In the genomic region with DNA sequence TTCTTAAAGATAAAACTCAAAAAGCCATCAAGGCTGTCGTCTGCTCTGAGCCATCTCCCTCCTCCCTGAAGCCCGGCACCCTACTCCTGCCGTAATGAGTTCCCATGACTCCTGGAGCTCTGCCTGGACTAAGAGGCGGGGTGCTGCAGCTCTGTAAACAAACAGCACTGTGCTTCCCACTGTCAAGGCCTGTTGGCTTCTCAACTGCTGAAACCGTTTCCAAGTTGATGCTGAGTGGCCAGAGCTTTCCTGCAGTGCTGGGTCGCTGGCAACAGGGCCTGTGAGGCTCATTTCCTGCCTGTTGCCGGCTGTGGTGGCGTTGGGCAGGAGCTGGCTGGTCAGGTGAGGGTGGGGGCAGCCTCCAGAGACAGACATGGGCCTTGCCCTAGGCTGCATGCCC, we compare ENCODE assay signal across 8 cellular contexts. TPM values are rescaled to one million over a fixed set of nuclear protein-coding genes. Genes with fewer than 3 reads are reported as not detected.
A peak's percentile ranks its signal among the peaks of the same experiment; 100 is the strongest.
DNase-seq lines count a peak whose midpoint lies in the region; ATAC-seq, FAIRE-seq and TF ChIP-seq lines count a peak whose summit lies in the region.

No MANE protein-coding gene starts in this region.

- CTCF ChIA-PET in activated CD8-positive, alpha-beta memory T cell treated with anti-CD3 and anti-CD28 coated beads, Interleukin-2, amount 10 ng/mL, durations not matched to agents 7 days and 5 days (lab: Charles Lee): interaction anchor here (0.9 to 5.9 kb wide), 2 partner anchors 14 to 30 kb away, joined by 3 to 38 read pairs; no protein-coding TSS in a partner anchor

- no peak for ATAC-seq in activated CD8-positive, alpha-beta memory T cell treated with anti-CD3 and anti-CD28 coated beads, Interleukin-2, amount 10 ng/mL, durations not matched to agents 7 days and 5 days
- ATAC-seq in lower lobe of right lung: peak; percentile 71 to 74
- ATAC-seq in foreskin keratinocyte: no peak
- ATAC-seq in GM18498 (IDR thresholded peaks at IDR 0.05; ENCODE audit: unreplicated experiment): no peak
- ATAC-seq in GM21723 (IDR thresholded peaks at IDR 0.05; ENCODE audit: unreplicated experiment): no peak

- peak; percentile 92 for FAIRE-seq in bronchial epithelial cell (lab: Jason Lieb, UNC)

- no peaks in the 10 kb centered on the region for H3K27me3 Mint-ChIP-seq in activated CD8-positive, alpha-beta memory T cell treated with anti-CD3 and anti-CD28 coated beads, Interleukin-2, amount 10 ng/mL, durations not matched to agents 7 days and 5 days

- intact Hi-C loops in lower lobe of right lung (cut with DNase I): no loop called here

- peak overlapping the region; percentile 83 for H3K27ac ChIP-seq in lower lobe of right lung
- peak overlapping the region; percentile 54 for H3K27ac ChIP-seq in urinary bladder (ENCODE audit: low read depth)
- H3K27ac ChIP-seq in foreskin keratinocyte: no peak overlapping the region

- H3K9me3 Mint-ChIP-seq in activated CD8-positive, alpha-beta memory T cell treated with anti-CD3 and anti-CD28 coated beads, Interleukin-2, amount 10 ng/mL, durations not matched to agents 7 days and 5 days (ENCODE audit: low read depth): no peaks in the 10 kb centered on the region

- peak overlapping the region; percentile 56 for H3K27ac Mint-ChIP-seq in activated CD8-positive, alpha-beta memory T cell treated with anti-CD3 and anti-CD28 coated beads, Interleukin-2, amount 10 ng/mL, durations not matched to agents 7 days and 5 days

- no peak for DNase-seq in activated CD8-positive, alpha-beta memory T cell treated with anti-CD3 and anti-CD28 coated beads, Interleukin-2, amount 10 ng/mL, durations not matched to agents 7 days and 5 days
- no peak for DNase-seq in activated CD8-positive, alpha-beta memory T cell treated with anti-CD3 and anti-CD28 coated beads, Interleukin-2, amount 50 U/mL, for 48 hours
- DNase-seq in bronchial epithelial cell (ENCODE audit: low read depth) (no peak), lower lobe of right lung (peak; percentile 75), foreskin keratinocyte (no peak)

- no peaks in the 10 kb centered on the region for H3K9me3 ChIP-seq in lower lobe of right lung

- H3K36me3 Mint-ChIP-seq in activated CD8-positive, alpha-beta memory T cell treated with anti-CD3 and anti-CD28 coated beads, Interleukin-2, amount 10 ng/mL, durations not matched to agents 7 days and 5 days: peaks cover 8% of the 10 kb centered on the region

- H3K4me1 ChIP-seq in lower lobe of right lung: peaks cover 55% of the 10 kb centered on the region
- no peaks in the 10 kb centered on the region for H3K4me1 ChIP-seq in urinary bladder (ENCODE audit: insufficient read depth)
- peaks cover 14% of the 10 kb centered on the region for H3K4me1 ChIP-seq in foreskin keratinocyte

- 12% methylated on average over 8 of the region's 8 CpGs for WGBS in urinary bladder

- no peak overlapping the region for H3K4me3 Mint-ChIP-seq in activated CD8-positive, alpha-beta memory T cell treated with anti-CD3 and anti-CD28 coated beads, Interleukin-2, amount 10 ng/mL, durations not matched to agents 7 days and 5 days

- H3K36me3 ChIP-seq in bronchial epithelial cell (ENCODE audit: control insufficient read depth, insufficient read depth, low read length) (peaks cover 20% of the 10 kb centered on the region), lower lobe of right lung (peaks cover 35% of the 10 kb centered on the region), urinary bladder (ENCODE audit: insufficient read depth) (peaks cover 5% of the 10 kb centered on the region)

- TF ChIP-seq CTCF in bronchial epithelial cell (IDR thresholded peaks at IDR 0.05; ENCODE audit: insufficient read depth, low read length, severe bottlenecking): no peak
- TF ChIP-seq CTCF in lower lobe of right lung (IDR thresholded peaks at IDR 0.05): no peak
- TF ChIP-seq CTCF in foreskin keratinocyte (conservative IDR thresholded peaks at IDR 0.05): no peak

- H3K27me3 ChIP-seq in bronchial epithelial cell (ENCODE audit: control insufficient read depth, insufficient read depth, low read length): no peaks in the 10 kb centered on the region
- no peaks in the 10 kb centered on the region for H3K27me3 ChIP-seq in lower lobe of right lung (ENCODE audit: low read depth)
- H3K27me3 ChIP-seq in foreskin keratinocyte: no peaks in the 10 kb centered on the region

- H3K4me1 Mint-ChIP-seq in activated CD8-positive, alpha-beta memory T cell treated with anti-CD3 and anti-CD28 coated beads, Interleukin-2, amount 10 ng/mL, durations not matched to agents 7 days and 5 days: peaks cover 17% of the 10 kb centered on the region

- H3K4me3 ChIP-seq in bronchial epithelial cell (ENCODE audit: low read depth, low read length): no peak overlapping the region
- H3K4me3 ChIP-seq in lower lobe of right lung: no peak overlapping the region
- no peak overlapping the region for H3K4me3 ChIP-seq in urinary bladder (ENCODE audit: low read depth, low read length)

RNA-seq across cellular contexts. Expression of gene ISYNA1, which starts 26.7 kb away (rescaled TPM):
- 10 to 100 TPM; 29.6 to 30.0 TPM for total RNA-seq in activated CD8-positive, alpha-beta memory T cell treated with anti-CD3 and anti-CD28 coated beads, Interleukin-2, amount 10 ng/mL, durations not matched to agents 7 days and 5 days
- 6.7 and 15.3 TPM in 2 replicates for total RNA-seq in bronchial epithelial cell
- 30.6 TPM for total RNA-seq in lower lobe of right lung
- total RNA-seq in urinary bladder: 26.0 TPM
- polyA plus RNA-seq in urinary bladder: 35.6 TPM
- 16.5 and 19.9 TPM in 2 replicates for total RNA-seq in foreskin keratinocyte
- 22.1 and 23.2 TPM in 2 replicates for polyA plus RNA-seq in foreskin keratinocyte

RNA-seq across cellular contexts. Expression of gene SSBP4, which starts 45.4 kb away (rescaled TPM):
- 100 to 1,000 TPM; 197 to 247 TPM for total RNA-seq in activated CD8-positive, alpha-beta memory T cell treated with anti-CD3 and anti-CD28 coated beads, Interleukin-2, amount 10 ng/mL, durations not matched to agents 7 days and 5 days
- total RNA-seq in bronchial epithelial cell: 13.2 and 17.1 TPM in 2 replicates
- 65.6 TPM for total RNA-seq in lower lobe of right lung
- 28.8 TPM for total RNA-seq in urinary bladder
- 81.3 TPM for polyA plus RNA-seq in urinary bladder
- total RNA-seq in foreskin keratinocyte: 46.3 and 48.7 TPM in 2 replicates
- 54.0 and 65.3 TPM in 2 replicates for polyA plus RNA-seq in foreskin keratinocyte

RNA-seq across cellular contexts. Expression of gene ELL, which starts 57.2 kb away (rescaled TPM):
- 10 to 100 TPM; 22.9 to 33.7 TPM for total RNA-seq in activated CD8-positive, alpha-beta memory T cell treated with anti-CD3 and anti-CD28 coated beads, Interleukin-2, amount 10 ng/mL, durations not matched to agents 7 days and 5 days
- total RNA-seq in bronchial epithelial cell (9.7 and 13.8 TPM in 2 replicates), lower lobe of right lung (19.7 TPM), urinary bladder (9.7 TPM), foreskin keratinocyte (13.0 and 13.4 TPM in 2 replicates)
- polyA plus RNA-seq in urinary bladder (13.9 TPM), foreskin keratinocyte (6.8 and 8.1 TPM in 2 replicates)

Comparison
In these comparisons a context has a peak if more than half of its experiments do, and no peak if none do; other contexts are left out.
1. ATAC-seq: peak in lower lobe of right lung (2 of 2); none in activated CD8-positive, alpha-beta memory T cell treated with anti-CD3 and anti-CD28 coated beads, Interleukin-2, amount 10 ng/mL, durations not matched to agents 7 days and 5 days (single experiment), foreskin keratinocyte (single experiment), GM18498 (single experiment) and GM21723 (single experiment).